In genomic region chr3:107525101-107525953, GRCh38 we compare ENCODE assay signal across 8 cellular contexts. TPM values are rescaled to one million over a fixed set of nuclear protein-coding genes. Genes with fewer than 3 reads are reported as not detected.
DNase-seq lines count a peak whose midpoint lies in the region; ATAC-seq and TF ChIP-seq lines count a peak whose summit lies in the region.

No MANE protein-coding gene starts in this region.

- DNase-seq in LoVo (ENCODE audit: low spot score): peak; percentile 53
- peak; percentile 37 to 44 for DNase-seq in activated CD4-positive, alpha-beta T cell treated with anti-CD3 and anti-CD28 coated beads, Interleukin-2, amount 50 U/mL, for 48 hours
- peak; percentile 17 for DNase-seq in effector CD8-positive, alpha-beta T cell (lab: John Stamatoyannopoulos, UW)
- peak; percentile 47 for DNase-seq in lower lobe of right lung
- DNase-seq in stimulated activated CD4-positive, alpha-beta T cell treated with anti-CD3 and anti-CD28 coated beads, TNF-alpha, amount 100 ng/mL, for 4 hours (ENCODE audit: low read depth in 3 of 3): peak in 2 of 3 experiments; percentile 5 to 23

- H3K4me1 ChIP-seq in lower lobe of right lung: peaks cover 17% of the 10 kb centered on the region

- intact Hi-C loops in lower lobe of right lung (cut with DNase I): no loop called here

- H3K36me3 ChIP-seq in lower lobe of right lung: no peaks in the 10 kb centered on the region

- H3K27me3 ChIP-seq in lower lobe of right lung (ENCODE audit: low read depth): no peaks in the 10 kb centered on the region

- ATAC-seq in lower lobe of right lung: peak; percentile 11 to 13
- no peak for ATAC-seq in GM21447 (IDR thresholded peaks at IDR 0.05; ENCODE audit: unreplicated experiment)
- no peak for ATAC-seq in HG03457 (IDR thresholded peaks at IDR 0.05; ENCODE audit: unreplicated experiment)

- no peaks in the 10 kb centered on the region for H3K9me3 ChIP-seq in lower lobe of right lung

- no peak for TF ChIP-seq CTCF in lower lobe of right lung (IDR thresholded peaks at IDR 0.05)

- peak overlapping the region; percentile 90 for H3K4me3 ChIP-seq in GM08714 (ENCODE audit: low read length)
- H3K4me3 ChIP-seq in lower lobe of right lung: peak overlapping the region; percentile 91

- H3K27ac ChIP-seq in lower lobe of right lung: peak overlapping the region; percentile 92

RNA-seq across cellular contexts. Expression of gene BBX, which starts 2.6 kb away (rescaled TPM):
- total RNA-seq in lower lobe of right lung: 58.3 TPM

Comparison
In these comparisons a context has a peak if more than half of its experiments do, and no peak if none do; other contexts are left out.
1. ATAC-seq: peak in lower lobe of right lung (2 of 2); none in GM21447 (single experiment) and HG03457 (single experiment).
2. Peak in every context shown above with its lines, with median percentiles within 50 percentile points of each other: DNase-seq.